ENCODE assay signal across 22 cellular contexts in the genomic region with DNA sequence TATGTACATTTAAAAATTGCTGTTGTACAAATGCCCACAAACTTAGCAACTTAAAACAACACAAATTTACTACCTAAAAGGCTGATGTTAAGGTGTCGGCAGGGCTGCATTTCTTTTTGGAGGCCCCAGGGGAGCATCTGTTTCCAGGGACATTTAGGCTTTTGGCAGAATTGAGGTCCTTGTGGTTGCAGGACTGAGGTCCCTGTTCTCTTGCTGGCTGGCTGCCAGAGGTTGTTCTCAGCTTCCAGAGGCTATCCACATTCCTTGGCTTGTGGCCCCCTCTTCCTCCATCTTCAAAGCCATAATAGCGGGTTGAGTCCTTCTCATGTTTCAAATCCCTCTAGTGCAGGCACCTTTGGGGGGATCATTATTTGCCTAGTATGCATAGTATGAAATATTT. TPM values are rescaled to one million over a fixed set of nuclear protein-coding genes. Genes with fewer than 3 reads are reported as not detected.
A peak's percentile ranks its signal among the peaks of the same experiment; 100 is the strongest.
DNase-seq lines count a peak whose midpoint lies in the region; ATAC-seq and TF ChIP-seq lines count a peak whose summit lies in the region.
"Had no signal": no experiment of that assay in that cellular context is flagged by ENCODE, and none has a peak within 500 bp of the region (broad histone marks: within the 10 kb centered on the region; RNA-seq: fewer than 3 reads in every experiment).

No MANE protein-coding gene starts in this region.

- no peaks in the 10 kb centered on the region for H3K27me3 ChIP-seq in right cardiac atrium (ENCODE audit: control insufficient read depth, insufficient read depth)
- no peaks in the 10 kb centered on the region for H3K27me3 ChIP-seq in RWPE2 (ENCODE audit: insufficient read depth, poor library complexity, severe bottlenecking)
- H3K27me3 ChIP-seq in spleen (replicated peaks in 1 of 7), result peaks cover 0 to 10% (median 0%) of the 10 kb centered on the region in 7 donors
- peaks cover 0 to 16% (median 0%) of the 10 kb centered on the region in 3 experiments for H3K27me3 ChIP-seq in neuronal stem cell (ENCODE audit: control insufficient read depth in 3 of 3, insufficient read depth in 3 of 3, low read depth in 1 of 3, low read length in 3 of 3)

- H2BK120ac ChIP-seq in neuronal stem cell (ENCODE audit: low read depth, low read length), result no peak overlapping the region

- H2AK5ac ChIP-seq in neuronal stem cell (ENCODE audit: low read depth, low read length), result no peak overlapping the region

- no peak overlapping the region for H4K91ac ChIP-seq in neuronal stem cell (ENCODE audit: low read depth, low read length, poor library complexity)

- DNase-seq in cardiac septum (ENCODE audit: low spot score), result peak; percentile 20
- DNase-seq in right cardiac atrium, result no peak
- peak; percentile 17 for DNase-seq in RWPE2 (ENCODE audit: low spot score)
- peak; percentile 49 for DNase-seq in spleen
- no peak for DNase-seq in NCI-H510A (lab: John Stamatoyannopoulos, UW)
- no peak for DNase-seq in neuronal stem cell (ENCODE audit: low spot score)
- DNase-seq: C1 segment of cervical spinal cord; Calu3; CD4-positive, alpha-beta memory T cell; COR-L47; DMS53; GF-D8; HFFc6 had no signal

- H3K4me3 ChIP-seq in right cardiac atrium (ENCODE audit: low read length) (no peak overlapping the region), RWPE2 (ENCODE audit: severe bottlenecking) (no peak overlapping the region), spleen (no peak overlapping the region), neuronal stem cell (ENCODE audit: low read length in 2 of 2) (no peak overlapping the region)
- H3K4me3 ChIP-seq: GM23338 had no signal

- no peak overlapping the region for H3K9ac ChIP-seq in neuronal stem cell (ENCODE audit: low read depth, low read length, poor library complexity)

- H3K14ac ChIP-seq in neuronal stem cell (ENCODE audit: low read length), result no peak overlapping the region

- no peaks in the 10 kb centered on the region for H3K79me1 ChIP-seq in neuronal stem cell (ENCODE audit: low read depth, low read length)

- H3K4ac ChIP-seq in neuronal stem cell (ENCODE audit: low read length), result no peak overlapping the region

- no peak overlapping the region for H3K23ac ChIP-seq in neuronal stem cell (ENCODE audit: low read depth, low read length, poor library complexity)

- no peak overlapping the region for H2BK12ac ChIP-seq in neuronal stem cell (ENCODE audit: low read length)

- no peak for TF ChIP-seq POLR2A in spleen (IDR thresholded peaks at IDR 0.05)

- H3K36me3 ChIP-seq in RWPE2 (ENCODE audit: low read depth) (no peaks in the 10 kb centered on the region), spleen (no peaks in the 10 kb centered on the region), neuronal stem cell (replicated peaks in 1 of 2; ENCODE audit: control insufficient read depth in 2 of 2, insufficient read depth in 2 of 2, low read length in 2 of 2) (no peaks in the 10 kb centered on the region)

- peaks cover 3% of the 10 kb centered on the region for H3K9me3 ChIP-seq in right cardiac atrium (ENCODE audit: control insufficient read depth, low read length)
- no peaks in the 10 kb centered on the region for H3K9me3 ChIP-seq in RWPE2 (ENCODE audit: severe bottlenecking)
- H3K9me3 ChIP-seq in spleen, result peaks cover 0 to 11% (median 0%) of the 10 kb centered on the region in 8 donors
- H3K9me3 ChIP-seq in neuronal stem cell (replicated peaks in 1 of 2; ENCODE audit: control insufficient read depth in 2 of 2, insufficient read depth in 1 of 2, low read depth in 1 of 2, low read length in 2 of 2), result no peaks in the 10 kb centered on the region

- no peak overlapping the region for H2AFZ ChIP-seq in neuronal stem cell (ENCODE audit: low read length)
- H2AFZ ChIP-seq: GM23338 had no signal

- WGBS in right cardiac atrium, result 91% methylated on average over 2 of the region's 2 CpGs
- 68 to 100% (median 92%) methylated on average over 2 of the region's 2 CpGs for WGBS in spleen, 5 donors
- WGBS in neuronal stem cell (ENCODE audit: extremely low coverage in 2 of 2, insufficient read length in 2 of 2, insufficient replicate concordance in 1 of 2), 2 donors, result no CpG with 5 or more reads among the region's 2 CpGs

- no peak overlapping the region for H4K8ac ChIP-seq in neuronal stem cell (ENCODE audit: low read depth, low read length)

- intact Hi-C loops in cardiac septum (cut with DNase I) (no loop called here), right cardiac atrium (cut with DNase I) (no loop called here), spleen (cut with DNase I; ENCODE audit: low total_unique reads) (no loop called here)

- H2BK5ac ChIP-seq in neuronal stem cell (ENCODE audit: low read length), result no peak overlapping the region

- H2BK15ac ChIP-seq in neuronal stem cell (ENCODE audit: low read length), result no peak overlapping the region

- H3K18ac ChIP-seq in neuronal stem cell (ENCODE audit: low read length), result no peak overlapping the region

- H3K27ac ChIP-seq in right cardiac atrium (ENCODE audit: low read length) (no peak overlapping the region), RWPE2 (ENCODE audit: poor library complexity, severe bottlenecking) (no peak overlapping the region), spleen (no peak overlapping the region), neuronal stem cell (replicated peaks; ENCODE audit: low read length) (no peak overlapping the region)

- no peaks in the 10 kb centered on the region for H3K4me1 ChIP-seq in right cardiac atrium (ENCODE audit: control insufficient read depth, insufficient read depth, low read length)
- peaks cover 17% of the 10 kb centered on the region for H3K4me1 ChIP-seq in RWPE2 (ENCODE audit: insufficient read depth, poor library complexity, severe bottlenecking)
- no peaks in the 10 kb centered on the region for H3K4me1 ChIP-seq in spleen
- peaks cover 0 to 2% of the 10 kb centered on the region in 2 donors for H3K4me1 ChIP-seq in neuronal stem cell (ENCODE audit: control insufficient read depth in 2 of 2, insufficient read depth in 1 of 2, low read depth in 1 of 2, low read length in 2 of 2)

- TF ChIP-seq CTCF in RWPE2 (IDR thresholded peaks at IDR 0.05; ENCODE audit: poor library complexity, severe bottlenecking), result no peak
- no peak for TF ChIP-seq CTCF in spleen (IDR thresholded peaks at IDR 0.05 in 8 of 11, conservative IDR thresholded peaks at IDR 0.05 in 3 of 11)

- no peak overlapping the region for H3K4me2 ChIP-seq in neuronal stem cell (ENCODE audit: insufficient read depth, low read length, poor library complexity, severe bottlenecking)
- H3K4me2 ChIP-seq: GM23338 had no signal

- no peak for ATAC-seq in right cardiac atrium
- ATAC-seq in RWPE2 (ENCODE audit: low read depth), result no peak
- ATAC-seq: GM23338, HCT116 had no signal

RNA-seq across cellular contexts. Expression of a gene that starts 22.4 kb away (rescaled TPM):
- total RNA-seq in cardiac septum, result not detected
- not detected for total RNA-seq in right cardiac atrium
- not detected for polyA plus RNA-seq in right cardiac atrium
- not detected for total RNA-seq in spleen
- polyA plus RNA-seq in spleen, result not detected
- polyA plus RNA-seq in neuronal stem cell (2013, experiment 1 of 2), result not detected
- not detected for polyA plus RNA-seq in neuronal stem cell (2013, experiment 2 of 2)
- total RNA-seq: A673; Calu3; CD4-positive, alpha-beta memory T cell; Daoy; GM23338; H4; H9; HFFc6 had no signal
- polyA plus RNA-seq: CD4-positive, alpha-beta memory T cell; GM23338 had no signal

RNA-seq across cellular contexts. Expression of a gene that starts 23.7 kb away (rescaled TPM):
- total RNA-seq in cardiac septum (not detected), right cardiac atrium (not detected), spleen (under 1 TPM in 1 of 7 donors, not detected in 6; 0.52 TPM)
- polyA plus RNA-seq in right cardiac atrium (not detected), spleen (not detected)
- polyA plus RNA-seq in neuronal stem cell (2013, experiment 1 of 2), result not detected
- polyA plus RNA-seq in neuronal stem cell (2013, experiment 2 of 2), result not detected
- total RNA-seq: A172; A673; Calu3; CD4-positive, alpha-beta memory T cell; G401; GM23338; H4; H9; HFFc6 had no signal
- polyA plus RNA-seq: BJ; CD4-positive, alpha-beta memory T cell; GM23338 had no signal

RNA-seq across cellular contexts. Expression of a gene that starts 41.9 kb away (rescaled TPM):
- total RNA-seq in cardiac septum, result not detected
- not detected for total RNA-seq in right cardiac atrium
- polyA plus RNA-seq in right cardiac atrium, result not detected
- total RNA-seq in spleen, result under 1 TPM in 1 of 7 donors, not detected in 6; 0.52 TPM
- polyA plus RNA-seq in spleen, result not detected
- polyA plus RNA-seq in neuronal stem cell (2013, experiment 1 of 2), result not detected
- not detected for polyA plus RNA-seq in neuronal stem cell (2013, experiment 2 of 2)
- total RNA-seq: A172; A673; Calu3; CD4-positive, alpha-beta memory T cell; Daoy; G401; GM23338; H4; H9; HFFc6 had no signal
- polyA plus RNA-seq: BJ; CD4-positive, alpha-beta memory T cell; GM23338 had no signal

RNA-seq across cellular contexts. Expression of a gene that starts 52.2 kb away (rescaled TPM):
- not detected for total RNA-seq in cardiac septum
- total RNA-seq in right cardiac atrium, result not detected
- not detected for polyA plus RNA-seq in right cardiac atrium
- total RNA-seq in spleen, result not detected
- polyA plus RNA-seq in spleen, result under 1 TPM in 2 of 3 donors, not detected in 1; 0.05 to 0.37 TPM
- polyA plus RNA-seq in neuronal stem cell (2013, experiment 1 of 2), result 0.03 TPM
- not detected for polyA plus RNA-seq in neuronal stem cell (2013, experiment 2 of 2)
- total RNA-seq: CD4-positive, alpha-beta memory T cell; G401; GM23338; H9 had no signal
- polyA plus RNA-seq: CD4-positive, alpha-beta memory T cell; GM23338 had no signal

Comparison
In these comparisons a context has a peak if more than half of its experiments do, and no peak if none do; other contexts are left out.
1. DNase-seq: peak in cardiac septum (single experiment), RWPE2 (single experiment) and spleen (single experiment); none in right cardiac atrium (0 of 3), NCI-H510A (single experiment) and neuronal stem cell (single experiment).